ENCODE assay signal across 8 cellular contexts in the genomic region with DNA sequence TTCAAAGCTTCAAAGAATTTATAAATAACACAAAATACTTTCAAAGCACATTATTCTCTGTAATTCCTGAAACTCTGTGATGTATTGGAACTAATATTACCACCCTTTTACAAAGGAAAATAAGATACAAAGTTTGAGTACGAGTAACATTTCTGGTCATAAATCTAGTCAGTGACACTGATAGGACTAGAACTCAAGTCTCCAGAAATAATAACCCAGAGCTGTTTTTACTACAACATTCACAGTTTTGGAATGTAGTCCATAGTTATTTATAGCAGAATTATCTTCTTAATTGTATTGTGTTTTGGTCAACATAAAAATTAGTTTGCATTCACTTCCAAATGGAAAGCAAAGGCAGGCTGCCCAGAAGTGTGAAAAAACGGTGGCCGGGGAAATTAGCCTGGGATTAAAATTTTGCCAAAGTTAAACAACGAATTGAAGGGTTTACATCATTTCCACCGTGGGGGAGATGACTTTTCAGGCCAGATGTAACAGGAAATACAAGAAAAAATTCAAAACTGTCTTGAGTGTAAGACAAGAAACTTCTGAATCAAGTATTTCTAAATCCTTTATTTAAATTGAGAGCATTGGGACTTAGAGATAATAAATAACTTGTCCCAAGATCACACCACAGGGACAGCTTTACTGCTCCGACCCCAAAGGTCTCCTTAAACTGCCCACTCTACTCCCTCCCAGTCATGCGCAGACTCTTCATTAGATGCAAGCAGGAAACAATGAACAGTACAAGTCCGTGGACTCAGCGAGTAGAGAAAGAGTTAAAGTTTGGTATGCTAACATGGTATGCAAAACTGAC.
DNase-seq lines count a peak whose midpoint lies in the region; ATAC-seq and TF ChIP-seq lines count a peak whose summit lies in the region.

No MANE protein-coding gene starts in this region.

- peak overlapping the region; percentile 89 for H3K9ac ChIP-seq in mucosa of stomach (ENCODE audit: low read length)

- H3K27ac ChIP-seq in coronary artery = peak overlapping the region; percentile 93 to 97

- H3K4me3 ChIP-seq in coronary artery (peak overlapping the region; percentile 85), mucosa of stomach (ENCODE audit: low read length) (peak overlapping the region; percentile 86)

- H3K4me1 ChIP-seq in mucosa of stomach (ENCODE audit: control insufficient read depth, insufficient read depth, low read length) = peaks cover 25% of the 10 kb centered on the region

- ATAC-seq in GM21576 (IDR thresholded peaks at IDR 0.05; ENCODE audit: unreplicated experiment) = peak; percentile 29

- no peaks in the 10 kb centered on the region for H3K9me3 ChIP-seq in mucosa of stomach (ENCODE audit: control insufficient read depth, low read length)

- no peak for TF ChIP-seq CTCF in coronary artery (IDR thresholded peaks at IDR 0.05)

- H3K36me3 ChIP-seq in mucosa of stomach (ENCODE audit: control insufficient read depth, insufficient read depth, low read length) = no peaks in the 10 kb centered on the region

- peak; percentile 80 for DNase-seq in EH (ENCODE audit: low read depth)
- peak; percentile 14 for DNase-seq in NAMALWA (ENCODE audit: low spot score)
- no peak for DNase-seq in coronary artery (ENCODE audit: low spot score)
- no peak for DNase-seq in cerebellar nuclear complex (lab: John Stamatoyannopoulos, UW)
- no peak for DNase-seq in stimulated activated CD4-positive, alpha-beta T cell treated with anti-CD3 and anti-CD28 coated beads, Interleukin-4, amount 100 ng/mL, for 1 hour
- no peak for DNase-seq in NCI-H2107 (lab: John Stamatoyannopoulos, UW)

- H3K27me3 ChIP-seq in mucosa of stomach (ENCODE audit: control insufficient read depth, insufficient read depth, low read length) = no peaks in the 10 kb centered on the region

Comparison
In these comparisons a context has a peak if more than half of its experiments do, and no peak if none do; other contexts are left out.
1. DNase-seq: peak in EH (single experiment) and NAMALWA (single experiment); none in coronary artery (single experiment), cerebellar nuclear complex (0 of 2), stimulated activated CD4-positive, alpha-beta T cell treated with anti-CD3 and anti-CD28 coated beads, Interleukin-4, amount 100 ng/mL, for 1 hour (single experiment) and NCI-H2107 (single experiment).